ENCODE assay signal across 13 cellular contexts in genomic region chr22:35837328-35837727, GRCh38.
DNase-seq lines count a peak whose midpoint lies in the region; ATAC-seq and TF ChIP-seq lines count a peak whose summit lies in the region.
"Had no signal": no experiment of that assay in that cellular context is flagged by ENCODE, and none has a peak within 500 bp of the region (broad histone marks: within the 10 kb centered on the region; RNA-seq: fewer than 3 reads in every experiment).

No MANE protein-coding gene starts in this region.

- H3K4me3 ChIP-seq in PC-9 (peak overlapping the region; percentile 55), esophagus muscularis mucosa (no peak overlapping the region), trophoblast cell (ENCODE audit: low read depth, low read length) (no peak overlapping the region)

- H4K12ac ChIP-seq in trophoblast cell (ENCODE audit: low read depth, low read length): no peak overlapping the region

- peak overlapping the region; percentile 93 for H3K27ac ChIP-seq in PC-9
- H3K27ac ChIP-seq in esophagus muscularis mucosa (replicated peaks in 1 of 4): peak overlapping the region; percentile 68 to 77 (median 76)
- H3K27ac ChIP-seq in trophoblast cell (ENCODE audit: low read depth, low read length): no peak overlapping the region

- H3K18ac ChIP-seq in trophoblast cell (ENCODE audit: low read length): no peak overlapping the region

- H3K4ac ChIP-seq in trophoblast cell (ENCODE audit: low read depth, low read length): peak overlapping the region; percentile 2

- H3K14ac ChIP-seq in trophoblast cell (ENCODE audit: low read length): no peak overlapping the region

- intact Hi-C loops in PC-9 (cut with micrococcal nuclease; ENCODE audit: unreplicated experiment): loop anchor here (2.0 to 5.0 kb wide), 5 partner anchors 53 to 285 kb away; partner anchors contain the start of gene APOL6
- intact Hi-C loops in esophagus muscularis mucosa (cut with DNase I): loop anchor here (5.0 kb wide), 2 partner anchors 85 to 210 kb away; no protein-coding TSS in a partner anchor

- H3F3A ChIP-seq in PC-9 (ENCODE audit: insufficient read depth, low read depth): peaks cover 55% of the 10 kb centered on the region

- TF ChIP-seq EP300 in esophagus muscularis mucosa (IDR thresholded peaks at IDR 0.05): no peak

- H3K9me3 ChIP-seq in PC-9 (ENCODE audit: insufficient read depth, low read depth) (no peaks in the 10 kb centered on the region), esophagus muscularis mucosa (no peaks in the 10 kb centered on the region), trophoblast cell (ENCODE audit: insufficient read depth, low read depth, low read length) (no peaks in the 10 kb centered on the region)

- TF ChIP-seq CTCF in PC-9 (conservative IDR thresholded peaks at IDR 0.05) (no peak), esophagus muscularis mucosa (IDR thresholded peaks at IDR 0.05) (no peak)

- 77% methylated on average over 4 of the region's 4 CpGs for WGBS in esophagus muscularis mucosa
- no CpG with 5 or more reads among the region's 4 CpGs for WGBS in trophoblast cell (ENCODE audit: extremely low coverage, insufficient coverage, insufficient read length)

- POLR2A ChIA-PET in PC-9 (lab: Charles Lee; ENCODE audit: unreplicated experiment): interaction anchor here (0.7 kb wide), 1 partner anchor 163 kb away, joined by 4 read pairs; no protein-coding TSS in a partner anchor

- no peak overlapping the region for H3K9ac ChIP-seq in trophoblast cell (ENCODE audit: low read length)

- no peak overlapping the region for H2AK5ac ChIP-seq in trophoblast cell (ENCODE audit: low read length)

- H2BK5ac ChIP-seq in trophoblast cell (ENCODE audit: low read depth, low read length, poor library complexity): no peak overlapping the region

- no peaks in the 10 kb centered on the region; the same call in 1 of the 2 replicates for H4K20me1 ChIP-seq in PC-9 (ENCODE audit: insufficient read depth)

- H2BK12ac ChIP-seq in trophoblast cell (ENCODE audit: low read length): no peak overlapping the region

- no peak overlapping the region for H2BK120ac ChIP-seq in trophoblast cell (ENCODE audit: insufficient read depth, low read length, poor library complexity)

- H2AFZ ChIP-seq in PC-9 (no peak overlapping the region), trophoblast cell (ENCODE audit: insufficient read depth, low read length, poor library complexity) (no peak overlapping the region)

- peak overlapping the region; percentile 60 for H3K23ac ChIP-seq in trophoblast cell (ENCODE audit: low read length)

- H4K91ac ChIP-seq in trophoblast cell (ENCODE audit: low read depth, low read length): no peak overlapping the region

- H3K79me1 ChIP-seq in trophoblast cell (ENCODE audit: low read length): peaks cover 8% of the 10 kb centered on the region

- no peak for ATAC-seq in HG03135 (IDR thresholded peaks at IDR 0.05; ENCODE audit: unreplicated experiment)
- ATAC-seq: activated T-cell treated with anti-CD3 and anti-CD28 coated beads, Interleukin-2, amount 50 U/mL, for 72 hours; naive thymus-derived CD4-positive, alpha-beta T cell had no signal

- H3K79me2 ChIP-seq in PC-9 (ENCODE audit: low read depth) (peaks cover 86% of the 10 kb centered on the region), trophoblast cell (ENCODE audit: control insufficient read depth, insufficient read depth, low read length, poor library complexity) (peaks cover 7% of the 10 kb centered on the region)

- no TSS peak for BruUV-seq in PC-9 (replicated peaks; lab: Mats Ljungman, UMichigan)

- CTCF ChIA-PET in PC-9 (lab: Charles Lee): no interaction called here

- DNase-seq in EL: peak; percentile 11
- DNase-seq in PC-9: no peak
- DNase-seq in esophagus muscularis mucosa (ENCODE audit: extremely low spot score): no peak
- no peak for DNase-seq in trophoblast cell
- DNase-seq in anterior cingulate cortex (lab: John Stamatoyannopoulos, UW): no peak
- no peak for DNase-seq in SIG-M5 treated with dmso at 0.1 percent for 504 hours (lab: John Stamatoyannopoulos, UW; ENCODE audit: unreplicated experiment)
- DNase-seq in HPDE6-E6E7 (ENCODE audit: extremely low spot score): no peak
- DNase-seq: activated T-cell treated with anti-CD3 and anti-CD28 coated beads, Interleukin-2, amount 50 U/mL, for 72 hours; naive thymus-derived CD4-positive, alpha-beta T cell; OCI-M1; stimulated activated CD4-positive, alpha-beta T cell treated with anti-CD3 and anti-CD28 coated beads, Interleukin-1b, Interleukin-23, amount 100 ng/mL, for 48 hours; substantia nigra had no signal

- H3K27me3 ChIP-seq in PC-9 (ENCODE audit: insufficient read depth, low read depth): no peaks in the 10 kb centered on the region
- no peaks in the 10 kb centered on the region for H3K27me3 ChIP-seq in esophagus muscularis mucosa
- no peaks in the 10 kb centered on the region for H3K27me3 ChIP-seq in trophoblast cell (ENCODE audit: insufficient read depth, low read length)

- TF ChIP-seq POLR2A in esophagus muscularis mucosa (IDR thresholded peaks at IDR 0.05; ENCODE audit: low read depth): no peak

- H3K36me3 ChIP-seq in PC-9 (ENCODE audit: low read depth) (no peaks in the 10 kb centered on the region), esophagus muscularis mucosa (no peaks in the 10 kb centered on the region), trophoblast cell (ENCODE audit: control insufficient read depth in 1 of 2, insufficient read depth in 2 of 2, low read length in 2 of 2) (peaks cover 0 to 2% of the 10 kb centered on the region in 2 experiments)

- peaks cover 77% of the 10 kb centered on the region for H3K4me1 ChIP-seq in PC-9 (replicated peaks; ENCODE audit: insufficient read depth)
- H3K4me1 ChIP-seq in esophagus muscularis mucosa: peaks cover 81 to 88% (median 83%) of the 10 kb centered on the region in 4 donors
- H3K4me1 ChIP-seq in trophoblast cell (ENCODE audit: control insufficient read depth in 1 of 2, insufficient read depth in 2 of 2, low read length in 2 of 2): peaks cover 2 to 11% of the 10 kb centered on the region in 2 experiments

- H3K9me2 ChIP-seq in PC-9 (ENCODE audit: insufficient read depth): no peaks in the 10 kb centered on the region

- no peak overlapping the region for H4K8ac ChIP-seq in trophoblast cell (ENCODE audit: low read depth, low read length)

- H3K4me2 ChIP-seq in PC-9 (peak overlapping the region; percentile 83), trophoblast cell (ENCODE audit: low read length) (peak overlapping the region; percentile 46)
